26 cellular contexts compared by ENCODE assay signal in genomic region chr6:83008631-83009030, GRCh38. TPM values are rescaled to one million over a fixed set of nuclear protein-coding genes. Genes with fewer than 3 reads are reported as not detected.
A peak's percentile ranks its signal among the peaks of the same experiment; 100 is the strongest.
DNase-seq lines count a peak whose midpoint lies in the region; ATAC-seq and TF ChIP-seq lines count a peak whose summit lies in the region.
"Had no signal": no experiment of that assay in that cellular context is flagged by ENCODE, and none has a peak within 500 bp of the region (broad histone marks: within the 10 kb centered on the region; RNA-seq: fewer than 3 reads in every experiment).

No MANE protein-coding gene starts in this region.

- intact Hi-C loops in PC-3 (cut with micrococcal nuclease) (loop anchor here (2.0 kb wide), 1 partner anchor 30 kb away; no protein-coding TSS in a partner anchor), left lung (cut with DNase I) (no loop called here), psoas muscle (cut with DNase I) (no loop called here)

- H3K9ac ChIP-seq in MM.1S (ENCODE audit: low read length) (no peak overlapping the region), PC-3 (ENCODE audit: low read length) (no peak overlapping the region)

- H3K27me3 Mint-ChIP-seq in CD8-positive, alpha-beta memory T cell, result no peaks in the 10 kb centered on the region
- H3K27me3 Mint-ChIP-seq: activated naive CD4-positive, alpha-beta T cell treated with anti-CD3 and anti-CD28 coated beads, Interleukin-2, amount 50 U/mL, for 24 hours; CD4-positive, alpha-beta memory T cell; stimulated activated naive CD8-positive, alpha-beta T cell treated with anti-CD3 and anti-CD28 coated beads, Interleukin-15, amount 100 ng/mL, for 72 hours had no signal

- H3K9me3 ChIP-seq in MM.1S (replicated peaks; ENCODE audit: insufficient read depth, low read length) (no peaks in the 10 kb centered on the region), PC-3 (ENCODE audit: low read length) (no peaks in the 10 kb centered on the region), left lung (no peaks in the 10 kb centered on the region), psoas muscle (no peaks in the 10 kb centered on the region)
- no peaks in the 10 kb centered on the region for H3K9me3 ChIP-seq in CD8-positive, alpha-beta memory T cell (ENCODE audit: low read length)
- H3K9me3 ChIP-seq: lower lobe of right lung had no signal

- peak; percentile 19 for DNase-seq in DMS153 treated with DMSO at 0.1 percent for 48 hours (lab: John Stamatoyannopoulos, UW; ENCODE audit: unreplicated experiment)
- no peak for DNase-seq in MM.1S
- DNase-seq in PC-3, result peak; percentile 35
- no peak for DNase-seq in left lung
- no peak for DNase-seq in CD8-positive, alpha-beta memory T cell
- DNase-seq in psoas muscle, result no peak
- DNase-seq: activated CD4-positive, alpha-beta T cell treated with anti-CD3 and anti-CD28 coated beads for 1 hour; caudate nucleus; CD4-positive, alpha-beta memory T cell; erythroblast; foreskin melanocyte; immature natural killer cell; lower lobe of right lung; NCI-H1436 treated with DMSO at 0.1 percent for 48 hours; NCI-H2227 treated with DMSO at 0.1 percent for 48 hours; nucleus accumbens; SIG-M5; stimulated activated CD4-positive, alpha-beta T cell treated with anti-CD3 and anti-CD28 coated beads, Interleukin-12 subunit alpha, Interleukin-12 subunit beta, amount 100 ng/mL, for 4 hours; stimulated activated naive CD8-positive, alpha-beta T cell treated with anti-CD3 and anti-CD28 coated beads, Interleukin-15, amount 100 ng/mL, for 72 hours; trophoblast cell had no signal

- peaks cover 6 to 23% (median 14%) of the 10 kb centered on the region in 3 donors for H3K36me3 Mint-ChIP-seq in CD8-positive, alpha-beta memory T cell

- H3K79me2 ChIP-seq in MM.1S (ENCODE audit: low read length) (no peaks in the 10 kb centered on the region), PC-3 (ENCODE audit: low read length) (no peaks in the 10 kb centered on the region)
- H3K79me2 ChIP-seq: hepatocyte had no signal

- H2AFZ ChIP-seq in MM.1S (ENCODE audit: low read length), result 0 out of 2 replicates have a peak overlapping the region, but pooled peaks have one; percentile 21
- no peak overlapping the region for H2AFZ ChIP-seq in PC-3 (ENCODE audit: low read length)
- H2AFZ ChIP-seq: GM23338, hepatocyte had no signal

- H3K4me3 ChIP-seq in MM.1S (ENCODE audit: low read length) (peak overlapping the region; percentile 19; the same call in 1 of the 2 replicates), PC-3 (ENCODE audit: low read length) (no peak overlapping the region), left lung (no peak overlapping the region), psoas muscle (no peak overlapping the region)
- H3K4me3 ChIP-seq in CD8-positive, alpha-beta memory T cell (ENCODE audit: low read length), result no peak overlapping the region
- H3K4me3 ChIP-seq: GM23338, hepatocyte, lower lobe of right lung had no signal

- H3K27ac ChIP-seq in MM.1S (ENCODE audit: low read length) (peak overlapping the region; percentile 46; the same call in 1 of the 2 replicates), PC-3 (ENCODE audit: low read length) (no peak overlapping the region), left lung (no peak overlapping the region), psoas muscle (no peak overlapping the region)
- no peak overlapping the region for H3K27ac ChIP-seq in CD8-positive, alpha-beta memory T cell (ENCODE audit: low read depth, low read length)
- H3K27ac ChIP-seq: hepatocyte, lower lobe of right lung had no signal

- TF ChIP-seq CTCF in MM.1S (IDR thresholded peaks at IDR 0.05; ENCODE audit: low read length) (no peak), PC-3 (conservative IDR thresholded peaks at IDR 0.05; ENCODE audit: low read depth, low read length) (no peak), left lung (IDR thresholded peaks at IDR 0.05) (no peak), psoas muscle (IDR thresholded peaks at IDR 0.05) (no peak)

- no peak overlapping the region for H3K4me3 Mint-ChIP-seq in CD8-positive, alpha-beta memory T cell
- H3K4me3 Mint-ChIP-seq: activated naive CD4-positive, alpha-beta T cell treated with anti-CD3 and anti-CD28 coated beads, Interleukin-2, amount 50 U/mL, for 24 hours; GM23338; immature natural killer cell; stimulated activated naive CD8-positive, alpha-beta T cell treated with anti-CD3 and anti-CD28 coated beads, Interleukin-15, amount 100 ng/mL, for 72 hours had no signal

- H3K36me3 ChIP-seq in MM.1S (replicated peaks; ENCODE audit: insufficient read depth, low read length) (no peaks in the 10 kb centered on the region), PC-3 (ENCODE audit: low read depth, low read length) (no peaks in the 10 kb centered on the region), left lung (peaks cover 0 to 15% of the 10 kb centered on the region in 2 donors), psoas muscle (ENCODE audit: insufficient read depth in 1 of 2, low read depth in 1 of 2) (peaks cover 0 to under 1% of the 10 kb centered on the region in 2 donors)
- H3K36me3 ChIP-seq in CD8-positive, alpha-beta memory T cell (ENCODE audit: insufficient read depth, low read length), result no peaks in the 10 kb centered on the region
- H3K36me3 ChIP-seq: lower lobe of right lung had no signal

- H3K9me2 ChIP-seq in MM.1S (replicated peaks; ENCODE audit: insufficient read depth, low read length), result no peaks in the 10 kb centered on the region
- no peaks in the 10 kb centered on the region for H3K9me2 ChIP-seq in PC-3 (replicated peaks; ENCODE audit: low read length)

- no peaks in the 10 kb centered on the region for H3K9me3 Mint-ChIP-seq in CD8-positive, alpha-beta memory T cell
- H3K9me3 Mint-ChIP-seq: activated naive CD4-positive, alpha-beta T cell treated with anti-CD3 and anti-CD28 coated beads, Interleukin-2, amount 50 U/mL, for 24 hours; CD4-positive, alpha-beta memory T cell; GM23338; immature natural killer cell; stimulated activated naive CD8-positive, alpha-beta T cell treated with anti-CD3 and anti-CD28 coated beads, Interleukin-15, amount 100 ng/mL, for 72 hours had no signal

- H3K27ac Mint-ChIP-seq in CD8-positive, alpha-beta memory T cell, result peak overlapping the region in 3 of 8 donors; percentile 37 to 64 (median 46)
- H3K27ac Mint-ChIP-seq: activated naive CD4-positive, alpha-beta T cell treated with anti-CD3 and anti-CD28 coated beads, Interleukin-2, amount 50 U/mL, for 24 hours; GM23338 had no signal

- H3K4me1 ChIP-seq in MM.1S (ENCODE audit: low read length) (peaks cover 17% of the 10 kb centered on the region), PC-3 (ENCODE audit: insufficient read depth, low read length) (peaks cover 11% of the 10 kb centered on the region), left lung (no peaks in the 10 kb centered on the region), psoas muscle (no peaks in the 10 kb centered on the region)
- H3K4me1 ChIP-seq in CD8-positive, alpha-beta memory T cell (ENCODE audit: insufficient read depth, low read length), result peaks cover 3% of the 10 kb centered on the region

- 16 to 40% (median 37%) methylated on average over 1 of the region's 1 CpG for WGBS in psoas muscle, 3 donors

- ATAC-seq in PC-3 (peak; percentile 61), left lung (peak; percentile 41), psoas muscle (no peak), HG02970 (IDR thresholded peaks at IDR 0.05; ENCODE audit: low FRiP score, unreplicated experiment) (no peak), GM18498 (IDR thresholded peaks at IDR 0.05; ENCODE audit: unreplicated experiment) (no peak)
- ATAC-seq: GM23338; lower lobe of right lung; Panc1; stimulated activated naive CD8-positive, alpha-beta T cell treated with anti-CD3 and anti-CD28 coated beads, Interleukin-15, amount 100 ng/mL, for 72 hours had no signal

- H3K4me2 ChIP-seq in MM.1S (ENCODE audit: low read depth, low read length) (peak overlapping the region; percentile 40), PC-3 (ENCODE audit: low read length) (no peak overlapping the region; the same call in 1 of the 2 replicates)
- H3K4me2 ChIP-seq: GM23338, hepatocyte had no signal

- peaks cover 13 to 21% (median 14%) of the 10 kb centered on the region in 3 donors for H3K4me1 Mint-ChIP-seq in CD8-positive, alpha-beta memory T cell
- H3K4me1 Mint-ChIP-seq: GM23338 had no signal

- no TSS peak for BruUV-seq in PC-3 (replicated peaks; lab: Mats Ljungman, UMichigan)

- H3F3A ChIP-seq in MM.1S (ENCODE audit: insufficient read depth, low read length), result no peaks in the 10 kb centered on the region
- H3F3A ChIP-seq in PC-3 (ENCODE audit: low read length, unreplicated experiment), result no peaks in the 10 kb centered on the region

- POLR2A ChIA-PET in PC-3 (lab: Charles Lee; ENCODE audit: unreplicated experiment), result no interaction called here
- POLR2A ChIA-PET in CD8-positive, alpha-beta memory T cell (lab: Charles Lee), result no interaction called here

- H3K27me3 ChIP-seq in MM.1S (replicated peaks; ENCODE audit: insufficient read depth, low read length) (no peaks in the 10 kb centered on the region), PC-3 (ENCODE audit: low read length) (no peaks in the 10 kb centered on the region), left lung (no peaks in the 10 kb centered on the region), psoas muscle (ENCODE audit: insufficient read depth in 3 of 3, low read length in 2 of 3) (no peaks in the 10 kb centered on the region)
- H3K27me3 ChIP-seq in CD8-positive, alpha-beta memory T cell (ENCODE audit: insufficient read depth, low read length, poor library complexity, severe bottlenecking), result no peaks in the 10 kb centered on the region
- H3K27me3 ChIP-seq: hepatocyte had no signal

- no peaks in the 10 kb centered on the region for H4K20me1 ChIP-seq in MM.1S (ENCODE audit: insufficient read depth, low read length)
- no peaks in the 10 kb centered on the region for H4K20me1 ChIP-seq in PC-3 (ENCODE audit: low read length)

- CTCF ChIA-PET in PC-3 (lab: Charles Lee), result no interaction called here
- CTCF ChIA-PET in CD8-positive, alpha-beta memory T cell (lab: Charles Lee), result no interaction called here

RNA-seq across cellular contexts. Expression of gene UBE3D, which starts 57.0 kb away (rescaled TPM):
- total RNA-seq in PC-3 (2014; rRNA removed), result 5.0 and 7.0 TPM in 2 replicates
- total RNA-seq in left lung, result 1 to 10 TPM; 4.1 to 6.6 TPM
- 1 to 10 TPM; 6.3 to 8.1 TPM for total RNA-seq in CD8-positive, alpha-beta memory T cell
- polyA plus RNA-seq in CD8-positive, alpha-beta memory T cell, result 3.9 TPM
- total RNA-seq in psoas muscle, result 1 to 10 TPM; 2.0 to 3.0 (median 2.1) TPM
- polyA plus RNA-seq in psoas muscle, result 1 to 10 TPM; 1.9 to 3.8 (median 3.1) TPM

RNA-seq across cellular contexts. Expression of gene DOP1A, which starts 58.8 kb away (rescaled TPM):
- total RNA-seq in PC-3 (2014; rRNA removed), result 5.5 and 7.5 TPM in 2 replicates
- total RNA-seq in left lung, result 10 to 100 TPM; 19.7 to 22.4 TPM
- 1 to 10 TPM; 8.5 to 9.7 TPM for total RNA-seq in CD8-positive, alpha-beta memory T cell
- 4.7 TPM for polyA plus RNA-seq in CD8-positive, alpha-beta memory T cell
- total RNA-seq in psoas muscle, result 10 to 100 TPM; 12.7 to 14.0 (median 13.8) TPM
- polyA plus RNA-seq in psoas muscle, result 1 to 10 TPM; 2.1 to 7.5 (median 3.2) TPM

Comparison
In these comparisons a context has a peak if more than half of its experiments do, and no peak if none do; other contexts are left out.
1. DNase-seq: peak in DMS153 treated with DMSO at 0.1 percent for 48 hours (single experiment) and PC-3 (single experiment); none in MM.1S (single experiment), left lung (0 of 2), CD8-positive, alpha-beta memory T cell (0 of 5) and psoas muscle (0 of 2).
2. ATAC-seq: peak in PC-3 (single experiment) and left lung (single experiment); none in psoas muscle (0 of 4), HG02970 (single experiment) and GM18498 (single experiment).